1 cellular context compared by ENCODE assay signal in genomic region chr13:33509642-33510229, GRCh38.
TF ChIP-seq lines count a peak whose summit lies in the region.

No MANE protein-coding gene starts in this region.

TF ChIP-seq in endothelial cell of umbilical vein, 7 proteins besides CTCF, POLR2A, EP300 and RAD21:
- no peak for TF ChIP-seq MYC (IDR thresholded peaks at IDR 0.05; ENCODE audit: low read depth, low read length)
- TF ChIP-seq JUN (IDR thresholded peaks at IDR 0.05; ENCODE audit: borderline replicate concordance, insufficient read depth, insufficient read length, low read depth): peak; percentile 69
- peak; percentile 30 for TF ChIP-seq GATA2 (IDR thresholded peaks at IDR 0.05; ENCODE audit: insufficient read depth, insufficient read length, low read depth, low read length)
- TF ChIP-seq MAX (IDR thresholded peaks at IDR 0.05; ENCODE audit: insufficient read depth, insufficient read length): no peak
- TF ChIP-seq FOS (IDR thresholded peaks at IDR 0.05; ENCODE audit: borderline replicate concordance, insufficient read depth, low read length): peak; percentile 69
- no peak for TF ChIP-seq EZH2 (IDR thresholded peaks at IDR 0.05; ENCODE audit: borderline replicate concordance, low read depth, low read length, severe bottlenecking)
- TF ChIP-seq POLR2AphosphoS5 (IDR thresholded peaks at IDR 0.05; ENCODE audit: insufficient read depth, low read depth, low read length): peak; percentile 83
TF ChIP-seq in endothelial cell of umbilical vein: peak in this region for 4.
